Comparison of ENCODE assay signal across 2 cellular contexts in the genomic region with DNA sequence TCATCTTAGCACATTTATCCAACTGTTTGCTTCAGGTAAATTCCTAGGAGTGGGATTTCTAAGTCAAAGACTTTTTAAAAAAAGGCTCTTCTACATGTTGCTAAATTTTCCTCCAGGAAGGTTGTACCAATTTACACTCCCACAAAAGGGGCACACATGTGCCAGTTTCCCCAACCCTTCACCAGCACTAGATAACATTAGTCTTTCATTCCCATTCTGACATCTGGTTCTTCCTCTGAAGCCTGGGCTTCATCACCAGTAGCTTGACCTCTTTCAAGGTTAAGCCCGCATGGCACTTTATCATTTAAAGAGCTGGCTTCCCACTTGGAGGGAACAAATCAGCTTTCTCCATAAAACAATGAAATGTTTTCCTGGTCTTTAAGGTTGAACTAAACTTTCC.
TF ChIP-seq lines count a peak whose summit lies in the region.

No MANE protein-coding gene starts in this region.

TF ChIP-seq in HCT116, 20 proteins besides CTCF, POLR2A, EP300 and RAD21 (continued from another document):
- TF ChIP-seq, protein P1, sequence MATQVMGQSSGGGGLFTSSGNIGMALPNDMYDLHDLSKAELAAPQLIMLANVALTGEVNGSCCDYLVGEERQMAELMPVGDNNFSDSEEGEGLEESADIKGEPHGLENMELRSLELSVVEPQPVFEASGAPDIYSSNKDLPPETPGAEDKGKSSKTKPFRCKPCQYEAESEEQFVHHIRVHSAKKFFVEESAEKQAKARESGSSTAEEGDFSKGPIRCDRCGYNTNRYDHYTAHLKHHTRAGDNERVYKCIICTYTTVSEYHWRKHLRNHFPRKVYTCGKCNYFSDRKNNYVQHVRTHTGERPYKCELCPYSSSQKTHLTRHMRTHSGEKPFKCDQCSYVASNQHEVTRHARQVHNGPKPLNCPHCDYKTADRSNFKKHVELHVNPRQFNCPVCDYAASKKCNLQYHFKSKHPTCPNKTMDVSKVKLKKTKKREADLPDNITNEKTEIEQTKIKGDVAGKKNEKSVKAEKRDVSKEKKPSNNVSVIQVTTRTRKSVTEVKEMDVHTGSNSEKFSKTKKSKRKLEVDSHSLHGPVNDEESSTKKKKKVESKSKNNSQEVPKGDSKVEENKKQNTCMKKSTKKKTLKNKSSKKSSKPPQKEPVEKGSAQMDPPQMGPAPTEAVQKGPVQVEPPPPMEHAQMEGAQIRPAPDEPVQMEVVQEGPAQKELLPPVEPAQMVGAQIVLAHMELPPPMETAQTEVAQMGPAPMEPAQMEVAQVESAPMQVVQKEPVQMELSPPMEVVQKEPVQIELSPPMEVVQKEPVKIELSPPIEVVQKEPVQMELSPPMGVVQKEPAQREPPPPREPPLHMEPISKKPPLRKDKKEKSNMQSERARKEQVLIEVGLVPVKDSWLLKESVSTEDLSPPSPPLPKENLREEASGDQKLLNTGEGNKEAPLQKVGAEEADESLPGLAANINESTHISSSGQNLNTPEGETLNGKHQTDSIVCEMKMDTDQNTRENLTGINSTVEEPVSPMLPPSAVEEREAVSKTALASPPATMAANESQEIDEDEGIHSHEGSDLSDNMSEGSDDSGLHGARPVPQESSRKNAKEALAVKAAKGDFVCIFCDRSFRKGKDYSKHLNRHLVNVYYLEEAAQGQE (IDR thresholded peaks at IDR 0.05; ENCODE audit: low read depth): no peak
- TF ChIP-seq, protein P2, sequence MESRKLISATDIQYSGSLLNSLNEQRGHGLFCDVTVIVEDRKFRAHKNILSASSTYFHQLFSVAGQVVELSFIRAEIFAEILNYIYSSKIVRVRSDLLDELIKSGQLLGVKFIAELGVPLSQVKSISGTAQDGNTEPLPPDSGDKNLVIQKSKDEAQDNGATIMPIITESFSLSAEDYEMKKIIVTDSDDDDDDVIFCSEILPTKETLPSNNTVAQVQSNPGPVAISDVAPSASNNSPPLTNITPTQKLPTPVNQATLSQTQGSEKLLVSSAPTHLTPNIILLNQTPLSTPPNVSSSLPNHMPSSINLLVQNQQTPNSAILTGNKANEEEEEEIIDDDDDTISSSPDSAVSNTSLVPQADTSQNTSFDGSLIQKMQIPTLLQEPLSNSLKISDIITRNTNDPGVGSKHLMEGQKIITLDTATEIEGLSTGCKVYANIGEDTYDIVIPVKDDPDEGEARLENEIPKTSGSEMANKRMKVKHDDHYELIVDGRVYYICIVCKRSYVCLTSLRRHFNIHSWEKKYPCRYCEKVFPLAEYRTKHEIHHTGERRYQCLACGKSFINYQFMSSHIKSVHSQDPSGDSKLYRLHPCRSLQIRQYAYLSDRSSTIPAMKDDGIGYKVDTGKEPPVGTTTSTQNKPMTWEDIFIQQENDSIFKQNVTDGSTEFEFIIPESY (IDR thresholded peaks at IDR 0.05; ENCODE audit: extremely low read depth, insufficient replicate concordance, low read length): no peak
- TF ChIP-seq CBX3 (IDR thresholded peaks at IDR 0.05; ENCODE audit: low read depth) (no peak), ZNF274 (IDR thresholded peaks at IDR 0.05; ENCODE audit: low read depth, low read length) (no peak), YY1 (IDR thresholded peaks at IDR 0.05; ENCODE audit: extremely low read depth, insufficient replicate concordance, low read depth, low read length) (no peak), ELF1 (IDR thresholded peaks at IDR 0.05; ENCODE audit: borderline replicate concordance, low read depth) (no peak), EZH2 (IDR thresholded peaks at IDR 0.05) (no peak), POLR2AphosphoS5 (IDR thresholded peaks at IDR 0.05; ENCODE audit: low read depth, low read length) (no peak), EZH2phosphoT487 (IDR thresholded peaks at IDR 0.05; ENCODE audit: borderline replicate concordance) (no peak), EGR1 (IDR thresholded peaks at IDR 0.05; ENCODE audit: low read depth) (no peak), JUND (IDR thresholded peaks at IDR 0.05) (no peak), ZFX (IDR thresholded peaks at IDR 0.05) (no peak), TCF7L2 (IDR thresholded peaks at IDR 0.05; ENCODE audit: borderline replicate concordance, extremely low read depth, insufficient read depth, insufficient read length) (no peak)
- TF ChIP-seq, protein P3, sequence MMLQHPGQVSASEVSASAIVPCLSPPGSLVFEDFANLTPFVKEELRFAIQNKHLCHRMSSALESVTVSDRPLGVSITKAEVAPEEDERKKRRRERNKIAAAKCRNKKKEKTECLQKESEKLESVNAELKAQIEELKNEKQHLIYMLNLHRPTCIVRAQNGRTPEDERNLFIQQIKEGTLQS (IDR thresholded peaks at IDR 0.05): no peak

TF ChIP-seq in K562, 482 proteins besides CTCF, POLR2A, EP300 and RAD21 (continued from another document):
- TF ChIP-seq STAT5B (CRISPR knock-in tag; IDR thresholded peaks at IDR 0.05) (no peak), ZNF146 (CRISPR knock-in tag; IDR thresholded peaks at IDR 0.05; ENCODE audit: unreplicated experiment) (no peak), NELFE (IDR thresholded peaks at IDR 0.05; ENCODE audit: insufficient read depth, insufficient read length) (no peak)
